ENCODE assay signal across 19 cellular contexts in genomic region chr2:60302377-60303126, GRCh38.
"Had no signal": no experiment of that assay in that cellular context is flagged by ENCODE, and none has a peak within 500 bp of the region (broad histone marks: within the 10 kb centered on the region; RNA-seq: fewer than 3 reads in every experiment).

No MANE protein-coding gene starts in this region.

- H3K36me3 Mint-ChIP-seq: activated naive CD8-positive, alpha-beta T cell treated with anti-CD3 and anti-CD28 coated beads for 36 hours; naive thymus-derived CD4-positive, alpha-beta T cell had no signal

- H3K9me3 Mint-ChIP-seq: activated naive CD8-positive, alpha-beta T cell treated with anti-CD3 and anti-CD28 coated beads for 36 hours; naive thymus-derived CD4-positive, alpha-beta T cell had no signal

- H3K4me1 ChIP-seq: colonic mucosa, pancreas, tibial artery, uterus had no signal

- H3K27ac Mint-ChIP-seq: activated naive CD8-positive, alpha-beta T cell treated with anti-CD3 and anti-CD28 coated beads for 36 hours had no signal

- H3K4me1 Mint-ChIP-seq: activated naive CD8-positive, alpha-beta T cell treated with anti-CD3 and anti-CD28 coated beads for 36 hours had no signal

- H3K9me3 ChIP-seq: body of pancreas, colonic mucosa, mucosa of descending colon, pancreas, uterus had no signal

- ATAC-seq: body of pancreas; left lobe of liver; mucosa of descending colon; naive thymus-derived CD4-positive, alpha-beta T cell; pancreas had no signal

- H3K4me3 ChIP-seq: body of pancreas, colonic mucosa, mucosa of descending colon, pancreas, tibial artery, uterus had no signal

- DNase-seq: activated CD4-positive, alpha-beta T cell treated with anti-CD3 and anti-CD28 coated beads, Interleukin-2, amount 50 U/mL, for 1 hour; activated CD4-positive, CD25-positive, alpha-beta regulatory T cell; activated CD8-positive, alpha-beta memory T cell treated with anti-CD3 and anti-CD28 coated beads for 24 hours; activated gamma-delta T cell treated with Interleukin-2 at 50 U/mL for 16 hours; activated naive CD8-positive, alpha-beta T cell treated with anti-CD3 and anti-CD28 coated beads for 36 hours; amygdala; body of pancreas; central memory CD4-positive, alpha-beta T cell; colonic mucosa; foreskin fibroblast; head of caudate nucleus; mucosa of descending colon; naive thymus-derived CD4-positive, alpha-beta T cell; pancreas; stimulated activated CD4-positive, alpha-beta T cell treated with anti-CD3 and anti-CD28 coated beads, Interleukin-1b, Interleukin-23, amount 100 ng/mL, for 48 hours; T-helper 2 cell; tibial artery; uterus had no signal

- H3K27ac ChIP-seq: body of pancreas, colonic mucosa, pancreas, tibial artery, uterus had no signal

- H3K27me3 Mint-ChIP-seq: activated naive CD8-positive, alpha-beta T cell treated with anti-CD3 and anti-CD28 coated beads for 36 hours had no signal

- H3K36me3 ChIP-seq: colonic mucosa, pancreas, tibial artery, uterus had no signal

- H3K4me3 Mint-ChIP-seq: activated naive CD8-positive, alpha-beta T cell treated with anti-CD3 and anti-CD28 coated beads for 36 hours; naive thymus-derived CD4-positive, alpha-beta T cell had no signal

- H3K27me3 ChIP-seq: body of pancreas, colonic mucosa, pancreas, uterus had no signal
